In genomic region chr3:194447161-194447560, GRCh38 we compare ENCODE assay signal across 1 cellular context.
TF ChIP-seq lines count a peak whose summit lies in the region.

No MANE protein-coding gene starts in this region.

TF ChIP-seq in HepG2, 621 proteins besides CTCF, POLR2A, EP300 and RAD21 (continued from another document and continues in another):
- TF ChIP-seq MAFG (CRISPR knock-in tag; IDR thresholded peaks at IDR 0.05) (no peak), MEF2D (CRISPR knock-in tag; IDR thresholded peaks at IDR 0.05) (no peak), ETV5 (CRISPR knock-in tag; IDR thresholded peaks at IDR 0.05; ENCODE audit: borderline replicate concordance) (no peak), DR1 (CRISPR knock-in tag; IDR thresholded peaks at IDR 0.05) (no peak), HIVEP1 (CRISPR knock-in tag; IDR thresholded peaks at IDR 0.05) (no peak), ZNF24 (IDR thresholded peaks at IDR 0.05) (no peak), PHF21A (CRISPR knock-in tag; IDR thresholded peaks at IDR 0.05) (no peak), ZKSCAN5 (CRISPR knock-in tag; IDR thresholded peaks at IDR 0.05) (no peak), ELF1 (CRISPR knock-in tag; IDR thresholded peaks at IDR 0.05) (no peak), ZNF44 (CRISPR knock-in tag; IDR thresholded peaks at IDR 0.05) (no peak), CHD4 (IDR thresholded peaks at IDR 0.05; ENCODE audit: borderline replicate concordance, low read length) (peak; percentile 49; the same call in 1 of the 2 replicates), CREB3 (CRISPR knock-in tag; IDR thresholded peaks at IDR 0.05) (no peak), NR2F1 (CRISPR knock-in tag; IDR thresholded peaks at IDR 0.05) (no peak), ZNF619 (CRISPR knock-in tag; IDR thresholded peaks at IDR 0.05) (no peak), ZNF574 (CRISPR knock-in tag; IDR thresholded peaks at IDR 0.05) (no peak), NFYB (CRISPR knock-in tag; IDR thresholded peaks at IDR 0.05) (no peak), MTF2 (CRISPR knock-in tag; IDR thresholded peaks at IDR 0.05; ENCODE audit: borderline replicate concordance) (no peak), IKZF1 (IDR thresholded peaks at IDR 0.05) (no peak), KLF11 (CRISPR knock-in tag; IDR thresholded peaks at IDR 0.05) (no peak), RBM39 (IDR thresholded peaks at IDR 0.05; ENCODE audit: low read depth, low read length, poor library complexity, severe bottlenecking) (no peak), ZFP36L1 (CRISPR knock-in tag; IDR thresholded peaks at IDR 0.05) (no peak), ZNF547 (CRISPR knock-in tag; IDR thresholded peaks at IDR 0.05) (no peak), PAF1 (CRISPR knock-in tag; IDR thresholded peaks at IDR 0.05) (no peak), MIER2 (CRISPR knock-in tag; IDR thresholded peaks at IDR 0.05) (no peak), HDAC1 (CRISPR knock-in tag; IDR thresholded peaks at IDR 0.05) (peak; percentile 2; the same call in 1 of the 2 replicates), ZFP36 (IDR thresholded peaks at IDR 0.05; ENCODE audit: borderline replicate concordance, low read depth, low read length, partially characterized antibody) (no peak), KDM3A (CRISPR knock-in tag; IDR thresholded peaks at IDR 0.05; ENCODE audit: low read depth) (no peak), SAP130 (CRISPR knock-in tag; IDR thresholded peaks at IDR 0.05; ENCODE audit: low read depth) (peak; percentile 49), ZNF207 (IDR thresholded peaks at IDR 0.05; ENCODE audit: borderline replicate concordance) (no peak), DDIT3 (CRISPR knock-in tag; IDR thresholded peaks at IDR 0.05) (0 out of 2 replicates have a peak, but pooled peaks have one; percentile 5), MNT (IDR thresholded peaks at IDR 0.05) (no peak), CREM (IDR thresholded peaks at IDR 0.05) (no peak), CREM (CRISPR knock-in tag; IDR thresholded peaks at IDR 0.05) (no peak), FOSL1 (CRISPR knock-in tag; IDR thresholded peaks at IDR 0.05; ENCODE audit: borderline replicate concordance) (peak; percentile 37; the same call in 1 of the 2 replicates), ZNF839 (CRISPR knock-in tag; IDR thresholded peaks at IDR 0.05; ENCODE audit: borderline replicate concordance) (no peak), ZFP36L2 (CRISPR knock-in tag; IDR thresholded peaks at IDR 0.05) (no peak), DMTF1 (CRISPR knock-in tag; IDR thresholded peaks at IDR 0.05) (no peak), MED1 (CRISPR knock-in tag; IDR thresholded peaks at IDR 0.05) (no peak), RXRB (CRISPR knock-in tag; IDR thresholded peaks at IDR 0.05; ENCODE audit: borderline replicate concordance) (no peak), ETV6 (CRISPR knock-in tag; conservative IDR thresholded peaks at IDR 0.05) (no peak), HHEX (CRISPR knock-in tag; IDR thresholded peaks at IDR 0.05) (peak; percentile 69; the same call in 1 of the 2 replicates), TFE3 (CRISPR knock-in tag; IDR thresholded peaks at IDR 0.05) (no peak), MXD1 (CRISPR knock-in tag; IDR thresholded peaks at IDR 0.05) (no peak), KLF15 (CRISPR knock-in tag; IDR thresholded peaks at IDR 0.05; ENCODE audit: borderline replicate concordance) (no peak), IRF2 (CRISPR knock-in tag; IDR thresholded peaks at IDR 0.05) (no peak), ZNF598 (CRISPR knock-in tag; IDR thresholded peaks at IDR 0.05; ENCODE audit: borderline replicate concordance) (no peak), PREB (CRISPR knock-in tag; IDR thresholded peaks at IDR 0.05) (no peak), RERE (CRISPR knock-in tag; IDR thresholded peaks at IDR 0.05; ENCODE audit: low read depth) (0 out of 2 replicates have a peak, but pooled peaks have one; percentile 50), ZNF792 (CRISPR knock-in tag; IDR thresholded peaks at IDR 0.05) (0 out of 2 replicates have a peak, but pooled peaks have one; percentile 8), NFYC (CRISPR knock-in tag; IDR thresholded peaks at IDR 0.05) (no peak), ZNF670 (CRISPR knock-in tag; IDR thresholded peaks at IDR 0.05; ENCODE audit: borderline replicate concordance) (no peak), DBP (CRISPR knock-in tag; IDR thresholded peaks at IDR 0.05; ENCODE audit: not compliant biosample characterization) (no peak), EEA1 (CRISPR knock-in tag; IDR thresholded peaks at IDR 0.05; ENCODE audit: borderline replicate concordance) (no peak)
